ENCODE assay signal across 8 cellular contexts in genomic region chr19:45424191-45425058, GRCh38. TPM values are rescaled to one million over a fixed set of nuclear protein-coding genes. Genes with fewer than 3 reads are reported as not detected.
DNase-seq lines count a peak whose midpoint lies in the region; ATAC-seq, FAIRE-seq and TF ChIP-seq lines count a peak whose summit lies in the region.

No MANE protein-coding gene starts in this region.

- H3K27me3 ChIP-seq in GM06990 (replicated peaks; ENCODE audit: control insufficient read depth, insufficient read depth, low read length) (no peaks in the 10 kb centered on the region), MM.1S (replicated peaks; ENCODE audit: insufficient read depth, low read length) (peaks cover 7% of the 10 kb centered on the region; the same call in 1 of the 2 replicates), esophagus (ENCODE audit: control insufficient read depth in 1 of 2, insufficient read depth in 2 of 2, low read length in 2 of 2) (no peaks in the 10 kb centered on the region)

- H3K4me3 Mint-ChIP-seq in WTC11: peak overlapping the region; percentile 93

- H3K27ac ChIP-seq in MM.1S (ENCODE audit: low read length): peak overlapping the region; percentile 93
- peak overlapping the region; percentile 97 to 100 for H3K27ac ChIP-seq in esophagus (ENCODE audit: low read depth in 2 of 2, low read length in 1 of 2)

- no peaks in the 10 kb centered on the region for H4K20me1 ChIP-seq in MM.1S (ENCODE audit: insufficient read depth, low read length)

- peak overlapping the region; percentile 70 for H2AFZ ChIP-seq in MM.1S (ENCODE audit: low read length)

- peak overlapping the region; percentile 62 for H3K4me3 ChIP-seq in GM06990 (replicated peaks; ENCODE audit: low read depth, low read length)
- H3K4me3 ChIP-seq in MM.1S (ENCODE audit: low read length): peak overlapping the region; percentile 66
- peak overlapping the region; percentile 61 to 72 for H3K4me3 ChIP-seq in esophagus (ENCODE audit: low read depth in 1 of 2, low read length in 2 of 2)

- H3K4me1 ChIP-seq in MM.1S (ENCODE audit: low read length) (peaks cover 15% of the 10 kb centered on the region), esophagus (ENCODE audit: control insufficient read depth in 2 of 2, insufficient read depth in 2 of 2, low read length in 1 of 2) (peaks cover 3 to 13% of the 10 kb centered on the region in 2 donors)

- WGBS in esophagus, 2 donors: 6 to 12% methylated on average over 24 of the region's 24 CpGs

- ATAC-seq in WTC11: peak; percentile 17
- ATAC-seq in GM21717 (IDR thresholded peaks at IDR 0.05; ENCODE audit: unreplicated experiment): no peak

- peaks cover 38% of the 10 kb centered on the region for H3F3A ChIP-seq in MM.1S (ENCODE audit: insufficient read depth, low read length)

- DNase-seq in GM06990 (ENCODE audit: extremely low read depth, insufficient read length) (peak; percentile 68), MM.1S (peak; percentile 50), WTC11 (ENCODE audit: low spot score) (peak; percentile 60), myocyte (ENCODE audit: low read depth) (peak; percentile 87), ureter (ENCODE audit: low spot score) (peak; percentile 76)

- peaks cover 12% of the 10 kb centered on the region for H3K79me2 ChIP-seq in MM.1S (ENCODE audit: low read length)

- H3K27ac Mint-ChIP-seq in WTC11: peak overlapping the region; percentile 99

- peak; percentile 86 for FAIRE-seq in A204.1 (lab: Jason Lieb, UNC)

- H3K36me3 ChIP-seq in GM06990 (ENCODE audit: control insufficient read depth, insufficient read depth, low read length) (peaks cover 2% of the 10 kb centered on the region; the same call in 1 of the 2 replicates), MM.1S (replicated peaks; ENCODE audit: insufficient read depth, low read length) (no peaks in the 10 kb centered on the region), esophagus (ENCODE audit: control insufficient read depth in 2 of 2, insufficient read depth in 2 of 2, low read length in 1 of 2) (peaks cover 0 to 7% of the 10 kb centered on the region in 2 donors)

- H3K36me3 Mint-ChIP-seq in WTC11: peaks cover 3% of the 10 kb centered on the region; the same call in 1 of the 2 replicates

- no peaks in the 10 kb centered on the region for H3K9me3 Mint-ChIP-seq in WTC11

- peak overlapping the region; percentile 75 for H3K9ac ChIP-seq in MM.1S (ENCODE audit: low read length)

- TF ChIP-seq CTCF in GM06990 (IDR thresholded peaks at IDR 0.05; ENCODE audit: insufficient read depth, low read length, poor library complexity, severe bottlenecking): no peak
- no peak for TF ChIP-seq CTCF in MM.1S (IDR thresholded peaks at IDR 0.05; ENCODE audit: low read length)
- no peak for TF ChIP-seq CTCF in WTC11 (IDR thresholded peaks at IDR 0.05)

- POLR2A ChIA-PET in WTC11 (lab: Charles Lee): interaction anchor here (0.6 to 1.0 kb wide), 5 partner anchors 15 to 253 kb away, joined by 3 to 5 read pairs (median 4); no protein-coding TSS in a partner anchor

- H3K4me1 Mint-ChIP-seq in WTC11: peaks cover 21% of the 10 kb centered on the region

- CTCF ChIA-PET in WTC11 (lab: Charles Lee): interaction anchor here (0.7 to 3.0 kb wide), 8 partner anchors 15 to 346 kb away, joined by 3 to 30 read pairs (median 5); no protein-coding TSS in a partner anchor

- no peaks in the 10 kb centered on the region for H3K9me2 ChIP-seq in MM.1S (replicated peaks; ENCODE audit: insufficient read depth, low read length)

- H3K9me3 ChIP-seq in MM.1S (replicated peaks; ENCODE audit: insufficient read depth, low read length): no peaks in the 10 kb centered on the region
- H3K9me3 ChIP-seq in esophagus (ENCODE audit: control insufficient read depth in 2 of 2, insufficient read depth in 1 of 2, low read depth in 1 of 2, low read length in 1 of 2): no peaks in the 10 kb centered on the region

- peak overlapping the region; percentile 95 for H3K4me2 ChIP-seq in MM.1S (ENCODE audit: low read depth, low read length)

- H3K27me3 Mint-ChIP-seq in WTC11 (ENCODE audit: low read depth): no peaks in the 10 kb centered on the region

TF ChIP-seq in WTC11, 78 proteins besides CTCF, POLR2A, EP300 and RAD21:
- no peak for TF ChIP-seq ZNF317 (CRISPR knock-in tag; IDR thresholded peaks at IDR 0.05; ENCODE audit: borderline replicate concordance, low read depth)
- peak; percentile 52; the same call in 1 of the 2 replicates for TF ChIP-seq ETV6 (CRISPR knock-in tag; IDR thresholded peaks at IDR 0.05)

RNA-seq across cellular contexts. Expression of gene ERCC1, which starts 0.7 kb away (rescaled TPM):
- total RNA-seq in WTC11 (2021): 43.7 to 60.6 TPM (median 60.1 TPM) in 3 replicates
- 10 to 100 TPM; 33.3 to 33.4 TPM for polyA plus RNA-seq in esophagus
- total RNA-seq in myocyte: 60.8 and 78.3 TPM in 2 replicates
- 96.4 TPM for polyA plus RNA-seq in myocyte (2012)
- 78.3 TPM for total RNA-seq in ureter

RNA-seq across cellular contexts. Expression of gene POLR1G, which starts 18.0 kb away (rescaled TPM):
- total RNA-seq in WTC11 (2021) (33.5 to 38.1 TPM (median 34.8 TPM) in 3 replicates), myocyte (10.1 and 13.2 TPM in 2 replicates), ureter (6.9 TPM)
- polyA plus RNA-seq in esophagus: 1 to 10 TPM; 6.3 to 6.8 TPM
- polyA plus RNA-seq in myocyte (2012): 16.3 TPM

RNA-seq across cellular contexts. Expression of gene PPP1R13L, which starts 19.6 kb away (rescaled TPM):
- 27.5 to 38.1 TPM (median 35.2 TPM) in 3 replicates for total RNA-seq in WTC11 (2021)
- polyA plus RNA-seq in esophagus: 100 to 1,000 TPM; 163 to 233 TPM
- total RNA-seq in myocyte: 0.73 and 1.3 TPM in 2 replicates
- polyA plus RNA-seq in myocyte (2012): 6.9 TPM
- 108 TPM for total RNA-seq in ureter

RNA-seq across cellular contexts. Expression of gene FOSB, which starts 43.4 kb away (rescaled TPM):
- total RNA-seq in WTC11 (2021) (2.3 to 7.2 TPM (median 5.4 TPM) in 3 replicates), myocyte (2.0 and 4.1 TPM in 2 replicates), ureter (1.5 TPM)
- polyA plus RNA-seq in esophagus: 10 to 100 TPM in 1 of 2 donors, 1 to 10 TPM in 1; 1.1 to 13.8 TPM
- polyA plus RNA-seq in myocyte (2012): 0.79 TPM

RNA-seq across cellular contexts. Expression of gene ERCC2, which starts 54.1 kb away (rescaled TPM):
- total RNA-seq in WTC11 (2021) (102 to 113 TPM (median 109 TPM) in 3 replicates), myocyte (17.3 and 20.6 TPM in 2 replicates), ureter (26.1 TPM)
- polyA plus RNA-seq in esophagus: 1 to 10 TPM; 6.1 to 8.8 TPM
- 49.1 TPM for polyA plus RNA-seq in myocyte (2012)

Comparison
In these comparisons a context has a peak if more than half of its experiments do, and no peak if none do; other contexts are left out.
1. RNA of gene PPP1R13L, which starts 19.6 kb away (total RNA-seq): 108 TPM in ureter (single experiment) and 27.5 to 38.1 TPM in WTC11; 0.73 to 1.3 TPM in myocyte; every median in the first group is over 10 times any median in the second.
2. Peak in every context shown above with its lines, with median percentiles within 50 percentile points of each other: DNase-seq and H3K4me3 ChIP-seq.